Comparison of ENCODE assay signal across 1 cellular context in genomic region chr17:16204763-16205162, GRCh38.
TF ChIP-seq lines count a peak whose summit lies in the region.

No MANE protein-coding gene starts in this region.

TF ChIP-seq in K562, 482 proteins besides CTCF, POLR2A, EP300 and RAD21:
- 0 out of 2 replicates have a peak, but pooled peaks have one; percentile 25 for TF ChIP-seq ZBTB33 (CRISPR knock-in tag; IDR thresholded peaks at IDR 0.05)
TF ChIP-seq in K562: peak in this region for 1; not testable (repeated sequence) for 481.
